In genomic region chr2:10439185-10439879, GRCh38 we compare ENCODE assay signal across 1 cellular context.
TF ChIP-seq lines count a peak whose summit lies in the region.

No MANE protein-coding gene starts in this region.

TF ChIP-seq in K562, 482 proteins besides CTCF, POLR2A, EP300 and RAD21 (continued from another document and continues in another):
- TF ChIP-seq ZBTB1 (CRISPR knock-in tag; IDR thresholded peaks at IDR 0.05; ENCODE audit: borderline replicate concordance, low read depth) (no peak), ETS2 (tag; IDR thresholded peaks at IDR 0.05; ENCODE audit: borderline replicate concordance, poor library complexity, severe bottlenecking) (no peak), SNIP1 (IDR thresholded peaks at IDR 0.05; ENCODE audit: low read depth) (no peak), REST (CRISPR knock-in tag; IDR thresholded peaks at IDR 0.05; ENCODE audit: low read depth) (no peak), ZNF133 (CRISPR knock-in tag; IDR thresholded peaks at IDR 0.05) (no peak), CTBP1 (IDR thresholded peaks at IDR 0.05; ENCODE audit: borderline replicate concordance) (peak; percentile 27; the same call in 1 of the 2 replicates), ZNF668 (CRISPR knock-in tag; IDR thresholded peaks at IDR 0.05) (no peak), GTF2E2 (tag; IDR thresholded peaks at IDR 0.05) (no peak), FOXA3 (CRISPR knock-in tag; conservative IDR thresholded peaks at IDR 0.05 in 1 of 2, IDR thresholded peaks at IDR 0.05 in 1 of 2) (no peak; a peak in 1 of 4 replicates), BRD9 (IDR thresholded peaks at IDR 0.05; ENCODE audit: low read depth, partially characterized antibody) (no peak), ZHX1 (conservative IDR thresholded peaks at IDR 0.05; ENCODE audit: low read length) (no peak), ZNF507 (tag; conservative IDR thresholded peaks at IDR 0.05) (no peak), U2AF2 (optimal IDR thresholded peaks at IDR 0.05; ENCODE audit: low read depth, low read length) (no peak), SPI1 (IDR thresholded peaks at IDR 0.05; ENCODE audit: borderline replicate concordance, low read depth, low read length) (peak; percentile 53), GTF2F1 (IDR thresholded peaks at IDR 0.05; ENCODE audit: low read depth, low read length) (no peak), ZC3H11A (IDR thresholded peaks at IDR 0.05; ENCODE audit: low read depth, low read length) (no peak), ZNF444 (CRISPR knock-in tag; IDR thresholded peaks at IDR 0.05) (no peak), ZNF766 (CRISPR knock-in tag; conservative IDR thresholded peaks at IDR 0.05) (no peak), POLR2AphosphoS2 (IDR thresholded peaks at IDR 0.05; ENCODE audit: low read length) (peak; percentile 83; the same call in 1 of the 2 replicates), NELFE (IDR thresholded peaks at IDR 0.05; ENCODE audit: insufficient read depth, insufficient read length) (no peak), SMAD2 (IDR thresholded peaks at IDR 0.05; ENCODE audit: low read depth, low read length) (no peak), RFX1 (IDR thresholded peaks at IDR 0.05) (no peak), CREB3 (tag; conservative IDR thresholded peaks at IDR 0.05; ENCODE audit: low read depth) (no peak), THAP7 (CRISPR knock-in tag; IDR thresholded peaks at IDR 0.05) (no peak), ZNF778 (CRISPR knock-in tag; IDR thresholded peaks at IDR 0.05) (no peak), KHSRP (IDR thresholded peaks at IDR 0.05) (0 out of 2 replicates have a peak, but pooled peaks have one; percentile 25), FOXP4 (CRISPR knock-in tag; IDR thresholded peaks at IDR 0.05; ENCODE audit: borderline replicate concordance) (no peak), ZNF175 (CRISPR knock-in tag; IDR thresholded peaks at IDR 0.05; ENCODE audit: low read depth) (no peak), NCOA6 (IDR thresholded peaks at IDR 0.05) (no peak), CBX3 (IDR thresholded peaks at IDR 0.05; ENCODE audit: borderline replicate concordance in 1 of 2, low read length in 2 of 2) (no peak), RREB1 (CRISPR knock-in tag; IDR thresholded peaks at IDR 0.05) (no peak), SP1 (CRISPR knock-in tag; IDR thresholded peaks at IDR 0.05) (peak; percentile 57), MBD2 (IDR thresholded peaks at IDR 0.05; ENCODE audit: borderline replicate concordance, low read depth) (no peak), FOS (IDR thresholded peaks at IDR 0.05; ENCODE audit: extremely low read depth, insufficient read length) (no peak), GTF2A2 (tag; IDR thresholded peaks at IDR 0.05) (no peak), ZNF253 (CRISPR knock-in tag; conservative IDR thresholded peaks at IDR 0.05) (no peak), GMEB1 (CRISPR knock-in tag; IDR thresholded peaks at IDR 0.05) (no peak), SUPT5H (IDR thresholded peaks at IDR 0.05) (peak; percentile 76; the same call in 1 of the 2 replicates), E2F1 (CRISPR knock-in tag; IDR thresholded peaks at IDR 0.05) (0 out of 2 replicates have a peak, but pooled peaks have one; percentile 30), ELF1 (tag; IDR thresholded peaks at IDR 0.05) (no peak), THRB (CRISPR knock-in tag; conservative IDR thresholded peaks at IDR 0.05) (peak; percentile 72; the same call in 1 of the 2 replicates), SRSF9 (IDR thresholded peaks at IDR 0.05; ENCODE audit: borderline replicate concordance, low read depth, low read length) (no peak), ZNF197 (CRISPR knock-in tag; IDR thresholded peaks at IDR 0.05; ENCODE audit: low read depth) (no peak)
